In the genomic region with DNA sequence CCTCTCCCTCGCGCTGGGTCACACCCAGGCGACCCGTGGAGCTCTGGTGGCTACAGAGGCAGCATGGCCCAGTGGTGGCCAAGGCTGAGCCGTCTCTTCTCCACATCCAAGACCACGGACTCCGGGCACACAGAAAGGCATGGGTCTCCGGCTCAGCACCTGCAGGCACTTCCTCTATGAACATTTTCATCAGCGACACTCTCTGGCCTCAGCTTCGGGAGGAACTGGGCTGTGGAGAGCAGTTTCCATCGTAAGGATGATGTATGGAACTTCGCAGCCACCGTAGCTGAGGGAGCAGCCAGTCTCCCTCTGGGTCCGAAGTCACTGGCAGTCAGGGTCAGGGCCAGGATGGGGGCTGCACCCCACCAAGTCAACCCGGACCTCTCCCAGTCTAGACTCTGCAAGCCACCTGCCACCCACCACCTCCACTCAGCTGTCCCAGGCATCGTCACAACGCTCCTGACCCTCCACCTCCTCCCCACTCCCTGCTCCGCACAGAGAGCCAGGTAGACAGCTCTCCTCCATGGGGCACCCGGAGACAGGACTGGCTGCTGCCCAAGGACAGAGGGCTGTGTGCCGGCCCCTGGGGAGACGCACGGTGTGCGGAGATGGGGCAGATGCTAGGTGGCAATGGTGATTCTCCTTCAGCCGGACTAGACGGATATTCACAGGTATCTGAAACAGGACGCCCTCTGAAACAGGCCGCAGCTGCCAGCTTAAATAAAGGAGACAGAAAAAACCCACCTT, we compare ENCODE assay signal across 1 cellular context.
TF ChIP-seq lines count a peak whose summit lies in the region.

No MANE protein-coding gene starts in this region.

TF ChIP-seq in K562, 482 proteins besides CTCF, POLR2A, EP300 and RAD21:
- TF ChIP-seq POLR2G (IDR thresholded peaks at IDR 0.05; ENCODE audit: low read depth, low read length) = 0 out of 2 replicates have a peak, but pooled peaks have one; percentile 41
- TF ChIP-seq HMBOX1 (IDR thresholded peaks at IDR 0.05) = no peak
- TF ChIP-seq ARID4B (CRISPR knock-in tag; IDR thresholded peaks at IDR 0.05) = no peak
- peak; percentile 19; the same call in 1 of the 2 replicates for TF ChIP-seq ZNF407 (IDR thresholded peaks at IDR 0.05; ENCODE audit: low read depth)
